In the genomic region with DNA sequence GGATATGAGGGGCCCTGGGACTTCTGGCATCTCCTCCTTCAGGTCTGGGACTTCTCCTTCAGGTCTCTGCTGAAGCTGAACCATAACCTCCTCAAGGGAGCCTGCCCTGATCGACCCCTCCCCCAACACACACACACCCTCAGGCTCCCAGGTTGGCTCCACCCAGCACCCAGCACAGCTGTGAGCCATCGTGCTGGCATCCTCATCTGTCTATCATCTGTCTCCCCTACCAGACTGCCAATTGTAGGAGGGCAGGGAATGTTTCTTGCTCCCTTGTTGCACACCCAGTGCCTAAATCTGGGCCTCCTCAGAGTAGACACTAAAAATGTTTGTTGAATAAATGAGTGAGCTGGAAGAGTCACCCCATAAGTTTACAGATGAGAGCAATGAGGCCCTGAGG, we compare ENCODE assay signal across 11 cellular contexts.
DNase-seq lines count a peak whose midpoint lies in the region; ATAC-seq lines count a peak whose summit lies in the region.
"Had no signal": no experiment of that assay in that cellular context is flagged by ENCODE, and none has a peak within 500 bp of the region (broad histone marks: within the 10 kb centered on the region; RNA-seq: fewer than 3 reads in every experiment).

No MANE protein-coding gene starts in this region.

- H3K4me1 ChIP-seq in SJCRH30 (peaks cover 54% of the 10 kb centered on the region), skeletal muscle satellite cell (ENCODE audit: control insufficient read depth, insufficient read depth, low read length) (peaks cover 76% of the 10 kb centered on the region)

- DNase-seq in EL (peak; percentile 77), SJCRH30 (peak; percentile 44 to 59), glomerular visceral epithelial cell (ENCODE audit: extremely low spot score) (peak; percentile 84), SIG-M5 treated with dmso at 0.1 percent for 504 hours (lab: John Stamatoyannopoulos, UW; ENCODE audit: unreplicated experiment) (no peak)
- DNase-seq in stimulated activated naive CD8-positive, alpha-beta T cell treated with anti-CD3 and anti-CD28 coated beads, Interleukin-15, amount 100 ng/mL, for 72 hours = no peak
- DNase-seq: COR-L47, NCI-H526 had no signal

- H3K9ac ChIP-seq in skeletal muscle satellite cell (ENCODE audit: low read depth, low read length) = peak overlapping the region; percentile 85
- H3K9ac ChIP-seq: KMS-11 had no signal

- H3K36me3 ChIP-seq in SJCRH30 (peaks cover 52% of the 10 kb centered on the region), skeletal muscle satellite cell (ENCODE audit: insufficient read depth, low read length) (peaks cover 74% of the 10 kb centered on the region)

- no peak overlapping the region for H3K4me3 Mint-ChIP-seq in stimulated activated naive CD8-positive, alpha-beta T cell treated with anti-CD3 and anti-CD28 coated beads, Interleukin-15, amount 100 ng/mL, for 72 hours

- H3K27ac ChIP-seq in SJCRH30 = peak overlapping the region; percentile 84; the same call in 1 of the 2 replicates
- H3K27ac ChIP-seq: KMS-11 had no signal

- H3K27me3 ChIP-seq in SJCRH30 (no peaks in the 10 kb centered on the region), skeletal muscle satellite cell (ENCODE audit: control insufficient read depth, insufficient read depth, low read length) (no peaks in the 10 kb centered on the region)

- H3K4me3 ChIP-seq in SJCRH30 (no peak overlapping the region), skeletal muscle satellite cell (ENCODE audit: low read length) (peak overlapping the region; percentile 40)

- H3K4me2 ChIP-seq in skeletal muscle satellite cell (ENCODE audit: low read length) = peak overlapping the region; percentile 69
- H3K4me2 ChIP-seq: KMS-11 had no signal

- no peak overlapping the region for H3K27ac Mint-ChIP-seq in stimulated activated naive CD8-positive, alpha-beta T cell treated with anti-CD3 and anti-CD28 coated beads, Interleukin-15, amount 100 ng/mL, for 72 hours

- peaks cover 15% of the 10 kb centered on the region for H3K4me1 Mint-ChIP-seq in stimulated activated naive CD8-positive, alpha-beta T cell treated with anti-CD3 and anti-CD28 coated beads, Interleukin-15, amount 100 ng/mL, for 72 hours

- ATAC-seq in HG03442 (IDR thresholded peaks at IDR 0.05; ENCODE audit: unreplicated experiment) = no peak
- no peak for ATAC-seq in GM21529 (IDR thresholded peaks at IDR 0.05; ENCODE audit: unreplicated experiment)
- no peak for ATAC-seq in stimulated activated naive CD8-positive, alpha-beta T cell treated with anti-CD3 and anti-CD28 coated beads, Interleukin-15, amount 100 ng/mL, for 72 hours

- no peaks in the 10 kb centered on the region for H3K27me3 Mint-ChIP-seq in stimulated activated naive CD8-positive, alpha-beta T cell treated with anti-CD3 and anti-CD28 coated beads, Interleukin-15, amount 100 ng/mL, for 72 hours

- H3K9me3 ChIP-seq in SJCRH30 (replicated peaks) = peaks cover 9% of the 10 kb centered on the region; the same call in 1 of the 2 replicates
- H3K9me3 ChIP-seq in skeletal muscle satellite cell (replicated peaks; ENCODE audit: low read length) = no peaks in the 10 kb centered on the region

- peaks cover 16 to 30% of the 10 kb centered on the region in 2 donors for H3K9me3 Mint-ChIP-seq in stimulated activated naive CD8-positive, alpha-beta T cell treated with anti-CD3 and anti-CD28 coated beads, Interleukin-15, amount 100 ng/mL, for 72 hours

Comparison
In these comparisons a context has a peak if more than half of its experiments do, and no peak if none do; other contexts are left out.
1. DNase-seq: peak in EL (single experiment), SJCRH30 (2 of 2) and glomerular visceral epithelial cell (single experiment); none in SIG-M5 treated with dmso at 0.1 percent for 504 hours (single experiment) and stimulated activated naive CD8-positive, alpha-beta T cell treated with anti-CD3 and anti-CD28 coated beads, Interleukin-15, amount 100 ng/mL, for 72 hours (0 of 2).